In the genomic region with DNA sequence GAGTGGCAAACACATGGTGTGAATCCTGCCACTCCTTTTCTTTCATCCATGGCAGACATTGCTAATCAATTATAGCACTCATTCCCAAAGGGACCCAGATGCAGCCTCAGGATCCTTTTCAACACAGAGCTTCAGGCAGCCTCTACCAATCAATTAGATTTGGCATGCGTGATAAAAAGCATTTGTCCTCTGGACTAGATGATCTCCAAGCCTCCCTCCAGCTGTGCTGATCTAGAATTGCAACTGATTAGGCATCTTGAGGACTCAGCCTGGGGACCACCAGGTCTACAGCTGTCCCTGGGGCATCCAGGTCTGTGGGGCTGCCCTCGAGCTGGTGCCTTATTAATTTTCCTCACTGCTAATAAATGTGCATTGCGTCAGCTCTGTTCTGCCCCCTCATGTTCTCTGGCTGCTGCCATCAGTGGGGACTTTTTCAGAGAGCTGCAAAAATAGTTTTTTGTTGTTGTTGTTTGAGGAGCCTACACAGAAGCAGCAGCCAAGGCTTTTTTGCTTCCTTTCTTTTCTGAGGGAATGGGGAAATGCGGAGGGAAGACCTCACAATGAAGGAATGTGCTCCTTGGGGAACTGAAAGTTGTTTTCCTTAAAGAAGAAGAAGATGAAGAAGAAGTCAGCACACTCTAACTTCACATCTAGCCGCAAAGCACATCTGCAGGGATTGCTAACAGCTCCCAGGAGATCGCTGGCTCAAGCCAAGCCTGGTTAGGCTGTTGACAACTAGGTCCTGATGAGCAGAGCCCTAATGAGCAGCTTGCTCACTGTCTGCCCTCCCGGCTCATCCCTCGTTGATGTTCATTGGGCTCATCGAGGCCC, we compare ENCODE assay signal across 2 cellular contexts.
TF ChIP-seq lines count a peak whose summit lies in the region.

No MANE protein-coding gene starts in this region.

TF ChIP-seq in SK-N-SH, 30 proteins besides CTCF, POLR2A, EP300 and RAD21:
- TF ChIP-seq TEAD4 (IDR thresholded peaks at IDR 0.05; ENCODE audit: borderline replicate concordance, insufficient read depth) (no peak), ELF1 (IDR thresholded peaks at IDR 0.05) (no peak), GATA2 (CRISPR knock-in tag; IDR thresholded peaks at IDR 0.05) (no peak), EZH2phosphoT487 (IDR thresholded peaks at IDR 0.05; ENCODE audit: borderline replicate concordance, low read depth) (no peak), RXRA (IDR thresholded peaks at IDR 0.05; ENCODE audit: borderline replicate concordance, low read depth) (no peak), SMC3 (IDR thresholded peaks at IDR 0.05; ENCODE audit: low read depth, low read length) (no peak), TCF12 (IDR thresholded peaks at IDR 0.05) (no peak), POLR2AphosphoS5 (IDR thresholded peaks at IDR 0.05; ENCODE audit: low read depth, low read length) (no peak), NRF1 (IDR thresholded peaks at IDR 0.05; ENCODE audit: low read depth, low read length) (no peak), CHD2 (IDR thresholded peaks at IDR 0.05; ENCODE audit: low read length, partially characterized antibody) (no peak), RCOR1 (IDR thresholded peaks at IDR 0.05; ENCODE audit: low read length) (no peak), NFIC (IDR thresholded peaks at IDR 0.05; ENCODE audit: borderline replicate concordance) (no peak), GABPA (IDR thresholded peaks at IDR 0.05; ENCODE audit: low read depth) (no peak)
- TF ChIP-seq, protein P1, sequence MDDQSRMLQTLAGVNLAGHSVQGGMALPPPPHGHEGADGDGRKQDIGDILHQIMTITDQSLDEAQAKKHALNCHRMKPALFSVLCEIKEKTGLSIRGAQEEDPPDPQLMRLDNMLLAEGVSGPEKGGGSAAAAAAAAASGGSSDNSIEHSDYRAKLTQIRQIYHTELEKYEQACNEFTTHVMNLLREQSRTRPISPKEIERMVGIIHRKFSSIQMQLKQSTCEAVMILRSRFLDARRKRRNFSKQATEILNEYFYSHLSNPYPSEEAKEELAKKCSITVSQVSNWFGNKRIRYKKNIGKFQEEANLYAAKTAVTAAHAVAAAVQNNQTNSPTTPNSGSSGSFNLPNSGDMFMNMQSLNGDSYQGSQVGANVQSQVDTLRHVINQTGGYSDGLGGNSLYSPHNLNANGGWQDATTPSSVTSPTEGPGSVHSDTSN (IDR thresholded peaks at IDR 0.05) = no peak
- TF ChIP-seq, protein P2, sequence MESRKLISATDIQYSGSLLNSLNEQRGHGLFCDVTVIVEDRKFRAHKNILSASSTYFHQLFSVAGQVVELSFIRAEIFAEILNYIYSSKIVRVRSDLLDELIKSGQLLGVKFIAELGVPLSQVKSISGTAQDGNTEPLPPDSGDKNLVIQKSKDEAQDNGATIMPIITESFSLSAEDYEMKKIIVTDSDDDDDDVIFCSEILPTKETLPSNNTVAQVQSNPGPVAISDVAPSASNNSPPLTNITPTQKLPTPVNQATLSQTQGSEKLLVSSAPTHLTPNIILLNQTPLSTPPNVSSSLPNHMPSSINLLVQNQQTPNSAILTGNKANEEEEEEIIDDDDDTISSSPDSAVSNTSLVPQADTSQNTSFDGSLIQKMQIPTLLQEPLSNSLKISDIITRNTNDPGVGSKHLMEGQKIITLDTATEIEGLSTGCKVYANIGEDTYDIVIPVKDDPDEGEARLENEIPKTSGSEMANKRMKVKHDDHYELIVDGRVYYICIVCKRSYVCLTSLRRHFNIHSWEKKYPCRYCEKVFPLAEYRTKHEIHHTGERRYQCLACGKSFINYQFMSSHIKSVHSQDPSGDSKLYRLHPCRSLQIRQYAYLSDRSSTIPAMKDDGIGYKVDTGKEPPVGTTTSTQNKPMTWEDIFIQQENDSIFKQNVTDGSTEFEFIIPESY (IDR thresholded peaks at IDR 0.05; ENCODE audit: borderline replicate concordance, low read depth) = no peak
- TF ChIP-seq, protein P3, sequence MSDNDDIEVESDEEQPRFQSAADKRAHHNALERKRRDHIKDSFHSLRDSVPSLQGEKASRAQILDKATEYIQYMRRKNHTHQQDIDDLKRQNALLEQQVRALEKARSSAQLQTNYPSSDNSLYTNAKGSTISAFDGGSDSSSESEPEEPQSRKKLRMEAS (IDR thresholded peaks at IDR 0.05; ENCODE audit: low read depth) = no peak
- TF ChIP-seq, protein P4, sequence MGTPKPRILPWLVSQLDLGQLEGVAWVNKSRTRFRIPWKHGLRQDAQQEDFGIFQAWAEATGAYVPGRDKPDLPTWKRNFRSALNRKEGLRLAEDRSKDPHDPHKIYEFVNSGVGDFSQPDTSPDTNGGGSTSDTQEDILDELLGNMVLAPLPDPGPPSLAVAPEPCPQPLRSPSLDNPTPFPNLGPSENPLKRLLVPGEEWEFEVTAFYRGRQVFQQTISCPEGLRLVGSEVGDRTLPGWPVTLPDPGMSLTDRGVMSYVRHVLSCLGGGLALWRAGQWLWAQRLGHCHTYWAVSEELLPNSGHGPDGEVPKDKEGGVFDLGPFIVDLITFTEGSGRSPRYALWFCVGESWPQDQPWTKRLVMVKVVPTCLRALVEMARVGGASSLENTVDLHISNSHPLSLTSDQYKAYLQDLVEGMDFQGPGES (IDR thresholded peaks at IDR 0.05; ENCODE audit: low read depth, low read length) = no peak

TF ChIP-seq in SK-N-SH treated with all-trans-retinoic acid at 6 μM for 48 hours, 23 proteins besides CTCF, POLR2A, EP300 and RAD21 (continued from another document):
- TF ChIP-seq ZFP30 (CRISPR knock-in tag; IDR thresholded peaks at IDR 0.05) (no peak), SNAI2 (CRISPR knock-in tag; IDR thresholded peaks at IDR 0.05) (no peak)
